24 cellular contexts compared by ENCODE assay signal in genomic region chr7:148858489-148858888, GRCh38. TPM values are rescaled to one million over a fixed set of nuclear protein-coding genes. Genes with fewer than 3 reads are reported as not detected.
DNase-seq lines count a peak whose midpoint lies in the region; ATAC-seq, FAIRE-seq and TF ChIP-seq lines count a peak whose summit lies in the region.
"Had no signal": no experiment of that assay in that cellular context is flagged by ENCODE, and none has a peak within 500 bp of the region (broad histone marks: within the 10 kb centered on the region; RNA-seq: fewer than 3 reads in every experiment).

No MANE protein-coding gene starts in this region.

- CTCF ChIA-PET in activated CD4-positive, alpha-beta T cell treated with anti-CD3 and anti-CD28 coated beads for 36 hours (lab: Charles Lee), result interaction anchor here (0.9 to 2.4 kb wide), 5 partner anchors 14 to 93 kb away, joined by 4 to 14 read pairs (median 5); no protein-coding TSS in a partner anchor
- CTCF ChIA-PET in K562 (lab: Yijun Ruan, JAX; ENCODE audit: low intra/inter-chr PET ratio), result no interaction called here

- no peaks in the 10 kb centered on the region for H3K27me3 Mint-ChIP-seq in activated CD4-positive, alpha-beta T cell treated with anti-CD3 and anti-CD28 coated beads for 36 hours
- H3K27me3 Mint-ChIP-seq in natural killer cell treated with Interleukin-12 subunit alpha and Interleukin-12 subunit beta and Interleukin-15 and Interleukin-18, amount 100 ng/mL, for 72 hours, result no peaks in the 10 kb centered on the region
- H3K27me3 Mint-ChIP-seq in natural killer cell (ENCODE audit: low read depth in 2 of 2) (no peaks in the 10 kb centered on the region), mesothelial cell of epicardium (ENCODE audit: low read depth) (no peaks in the 10 kb centered on the region)
- H3K27me3 Mint-ChIP-seq: B cell; CD4-positive, alpha-beta memory T cell had no signal

- POLR2A ChIA-PET in activated CD4-positive, alpha-beta T cell treated with anti-CD3 and anti-CD28 coated beads for 36 hours (lab: Charles Lee), result interaction anchor here (0.7 kb wide), 2 partner anchors 15 to 25 kb away, joined by 3 to 6 read pairs; no protein-coding TSS in a partner anchor
- POLR2A ChIA-PET in K562 (lab: Yijun Ruan, JAX), result interaction anchor here (1.6 kb wide), 1 partner anchor 13 kb away, joined by 3 read pairs; no protein-coding TSS in a partner anchor

- no peak for TF ChIP-seq EP300 in K562 (IDR thresholded peaks at IDR 0.05; ENCODE audit: low read length)

- H3K9me1 ChIP-seq in K562 (ENCODE audit: control insufficient read depth, insufficient read depth, low read length), result peaks cover 5% of the 10 kb centered on the region

- peak overlapping the region; percentile 6 for H3K27ac Mint-ChIP-seq in activated CD4-positive, alpha-beta T cell treated with anti-CD3 and anti-CD28 coated beads for 36 hours
- peak overlapping the region; percentile 2 to 89 for H3K27ac Mint-ChIP-seq in natural killer cell treated with Interleukin-12 subunit alpha and Interleukin-12 subunit beta and Interleukin-15 and Interleukin-18, amount 100 ng/mL, for 72 hours
- no peak overlapping the region for H3K27ac Mint-ChIP-seq in natural killer cell
- no peak overlapping the region for H3K27ac Mint-ChIP-seq in mesothelial cell of epicardium
- H3K27ac Mint-ChIP-seq: B cell; CD4-positive, alpha-beta memory T cell; GM23338 had no signal

- H3K9me3 ChIP-seq in K562 (replicated peaks; ENCODE audit: control insufficient read depth, insufficient read depth, low read depth, low read length), result no peaks in the 10 kb centered on the region

- no peak for ATAC-seq in activated CD4-positive, alpha-beta T cell treated with anti-CD3 and anti-CD28 coated beads for 36 hours
- no peak for ATAC-seq in natural killer cell treated with Interleukin-12 subunit alpha and Interleukin-12 subunit beta and Interleukin-15 and Interleukin-18, amount 100 ng/mL, for 72 hours
- ATAC-seq in natural killer cell (no peak), K562 (no peak)
- ATAC-seq: GM23338, HCT116 had no signal

- peaks cover 95% of the 10 kb centered on the region for H3K79me2 ChIP-seq in K562 (ENCODE audit: control insufficient read depth, insufficient read depth, low read length)

- H2AFZ ChIP-seq in K562 (ENCODE audit: low read depth, low read length), result no peak overlapping the region
- H2AFZ ChIP-seq: GM23338 had no signal

- peaks cover 46% of the 10 kb centered on the region for H3K4me1 Mint-ChIP-seq in activated CD4-positive, alpha-beta T cell treated with anti-CD3 and anti-CD28 coated beads for 36 hours
- peaks cover 34 to 39% of the 10 kb centered on the region in 2 donors for H3K4me1 Mint-ChIP-seq in natural killer cell treated with Interleukin-12 subunit alpha and Interleukin-12 subunit beta and Interleukin-15 and Interleukin-18, amount 100 ng/mL, for 72 hours (ENCODE audit: low read depth in 2 of 2)
- H3K4me1 Mint-ChIP-seq in natural killer cell (peaks cover 13 to 21% of the 10 kb centered on the region in 2 donors), mesothelial cell of epicardium (peaks cover 12% of the 10 kb centered on the region)

- DNase-seq in activated CD4-positive, alpha-beta T cell treated with anti-CD3 and anti-CD28 coated beads for 36 hours, result no peak
- DNase-seq in activated CD4-positive, alpha-beta T cell treated with anti-CD3 and anti-CD28 coated beads, Interleukin-2, amount 50 U/mL, for 1 hour, result no peak
- no peak for DNase-seq in natural killer cell treated with Interleukin-12 subunit alpha and Interleukin-12 subunit beta and Interleukin-15 and Interleukin-18, amount 100 ng/mL, for 72 hours (ENCODE audit: low spot score)
- DNase-seq in natural killer cell, result no peak
- DNase-seq in K562 (ENCODE audit: extremely low read depth in 1 of 4, low spot score in 3 of 4), result no peak
- no peak for DNase-seq in NCI-H2029 treated with DMSO at 0.1 percent for 48 hours (lab: John Stamatoyannopoulos, UW)
- no peak for DNase-seq in mesothelial cell of epicardium (ENCODE audit: low spot score in 2 of 2, unreplicated experiment in 2 of 2)
- DNase-seq in NCI-H1694 (lab: John Stamatoyannopoulos, UW), result no peak
- DNase-seq: Calu3; CD4-positive, alpha-beta memory T cell; COR-L47; DMS53; DMS79 treated with DMSO at 0.1 percent for 48 hours; GF-D8; H9 had no signal

- no peak overlapping the region for H3K4me3 ChIP-seq in K562
- H3K4me3 ChIP-seq: BLaER1 treated with 17β-estradiol and CSF1 and Interleukin-3, amounts not matched to agents 10 nM and 100 nM; GM23338 had no signal

- peaks cover 0 to 19% of the 10 kb centered on the region in 2 experiments; a peak in 3 of 5 replicates for H3K4me1 ChIP-seq in K562 (replicated peaks in 1 of 2; ENCODE audit: control insufficient read depth in 2 of 2, insufficient read depth in 2 of 2, low read length in 2 of 2)

- BruUV-seq in K562 (replicated peaks; lab: Mats Ljungman, UMichigan), result no TSS peak

- no peak for TF ChIP-seq POLR2A in K562 (conservative IDR thresholded peaks at IDR 0.05)

- H3K9me3 Mint-ChIP-seq in activated CD4-positive, alpha-beta T cell treated with anti-CD3 and anti-CD28 coated beads for 36 hours (ENCODE audit: low read depth), result no peaks in the 10 kb centered on the region
- no peaks in the 10 kb centered on the region for H3K9me3 Mint-ChIP-seq in natural killer cell treated with Interleukin-12 subunit alpha and Interleukin-12 subunit beta and Interleukin-15 and Interleukin-18, amount 100 ng/mL, for 72 hours
- H3K9me3 Mint-ChIP-seq in natural killer cell (no peaks in the 10 kb centered on the region), mesothelial cell of epicardium (no peaks in the 10 kb centered on the region)
- H3K9me3 Mint-ChIP-seq: CD14-positive monocyte; CD4-positive, alpha-beta memory T cell; GM23338; H9 had no signal

- peaks cover 8% of the 10 kb centered on the region for H3K36me3 ChIP-seq in K562 (ENCODE audit: control insufficient read depth, insufficient read depth, low read length)

- no peak overlapping the region for H3K4me3 Mint-ChIP-seq in activated CD4-positive, alpha-beta T cell treated with anti-CD3 and anti-CD28 coated beads for 36 hours
- no peak overlapping the region for H3K4me3 Mint-ChIP-seq in natural killer cell treated with Interleukin-12 subunit alpha and Interleukin-12 subunit beta and Interleukin-15 and Interleukin-18, amount 100 ng/mL, for 72 hours
- H3K4me3 Mint-ChIP-seq in natural killer cell (no peak overlapping the region), mesothelial cell of epicardium (no peak overlapping the region)
- H3K4me3 Mint-ChIP-seq: B cell; CD14-positive monocyte; CD4-positive, alpha-beta memory T cell; GM23338; H9 had no signal

- H4K20me1 ChIP-seq in K562 (replicated peaks; ENCODE audit: control insufficient read depth, insufficient read depth, low read length), result peaks cover 31% of the 10 kb centered on the region

- TF ChIP-seq CTCF in natural killer cell (IDR thresholded peaks at IDR 0.05) (no peak), K562 (IDR thresholded peaks at IDR 0.05 in 2 of 3, conservative IDR thresholded peaks at IDR 0.05 in 1 of 3; ENCODE audit: insufficient read depth in 2 of 3, low read depth in 1 of 3, low read length in 3 of 3) (no peak), mesothelial cell of epicardium (IDR thresholded peaks at IDR 0.05; ENCODE audit: unreplicated experiment) (no peak)

- WGBS in K562 (ENCODE audit: insufficient coverage, low coverage, missing lambda C conversion rate), result 78% methylated on average over 2 of the region's 2 CpGs

- H3K36me3 Mint-ChIP-seq in activated CD4-positive, alpha-beta T cell treated with anti-CD3 and anti-CD28 coated beads for 36 hours (ENCODE audit: low read depth), result peaks cover 20% of the 10 kb centered on the region
- no peaks in the 10 kb centered on the region for H3K36me3 Mint-ChIP-seq in natural killer cell treated with Interleukin-12 subunit alpha and Interleukin-12 subunit beta and Interleukin-15 and Interleukin-18, amount 100 ng/mL, for 72 hours
- no peaks in the 10 kb centered on the region for H3K36me3 Mint-ChIP-seq in natural killer cell
- no peaks in the 10 kb centered on the region for H3K36me3 Mint-ChIP-seq in mesothelial cell of epicardium
- H3K36me3 Mint-ChIP-seq: CD14-positive monocyte; CD4-positive, alpha-beta memory T cell had no signal

- FAIRE-seq in K562 (lab: Jason Lieb, UNC), result no peak
- FAIRE-seq: A204.1, GM12891, GM18507 had no signal

- no peak overlapping the region for H3K4me2 ChIP-seq in K562 (ENCODE audit: insufficient read depth, low read length)
- H3K4me2 ChIP-seq: GM23338 had no signal

- no peak overlapping the region for H3K9ac ChIP-seq in K562 (ENCODE audit: insufficient read depth in 1 of 2, low read depth in 2 of 2, low read length in 2 of 2)
- H3K9ac ChIP-seq: BLaER1 treated with 17β-estradiol and CSF1 and Interleukin-3, amounts not matched to agents 10 nM and 100 nM had no signal

- in situ Hi-C loops in K562 (cut with MboI), result no loop called here

- intact Hi-C loops in activated CD4-positive, alpha-beta T cell treated with anti-CD3 and anti-CD28 coated beads for 36 hours (cut with DNase I, micrococcal nuclease), result no loop called here
- intact Hi-C loops in natural killer cell (cut with micrococcal nuclease) (no loop called here), K562 (cut with micrococcal nuclease) (no loop called here)

- no peak for TF ChIP-seq RAD21 in K562 (CRISPR knock-in tag; conservative IDR thresholded peaks at IDR 0.05 in 1 of 2, IDR thresholded peaks at IDR 0.05 in 1 of 2)

- no peak overlapping the region for H3K27ac ChIP-seq in K562 (ENCODE audit: extremely low read depth, low read depth, low read length)
- H3K27ac ChIP-seq: 22Rv1; BLaER1 treated with 17β-estradiol and CSF1 and Interleukin-3, amounts not matched to agents 10 nM and 100 nM had no signal

- no peaks in the 10 kb centered on the region for H3K27me3 ChIP-seq in K562 (ENCODE audit: control insufficient read depth in 2 of 2, insufficient read depth in 2 of 2, low read length in 2 of 2)
- H3K27me3 ChIP-seq: BLaER1 treated with 17β-estradiol and CSF1 and Interleukin-3, amounts not matched to agents 10 nM and 100 nM had no signal

RNA-seq across cellular contexts. Expression of gene EZH2, which starts 25.6 kb away (rescaled TPM):
- 100 to 1,000 TPM; 117 to 126 TPM for total RNA-seq in activated CD4-positive, alpha-beta T cell treated with anti-CD3 and anti-CD28 coated beads for 36 hours
- total RNA-seq in natural killer cell treated with Interleukin-12 subunit alpha and Interleukin-12 subunit beta and Interleukin-15 and Interleukin-18, amount 100 ng/mL, for 72 hours, result 100 to 1,000 TPM in 1 of 2 donors, 10 to 100 TPM in 1; 70.6 to 113 TPM
- total RNA-seq in natural killer cell (10 to 100 TPM; 33.4 to 42.7 (median 35.8) TPM), K562 (2014; rRNA removed) (93.8 and 109 TPM in 2 replicates), K562 (2014; rRNA removed; fragmentation: Illumina TruSeq; extraction: Trizol) (98.6 and 116 TPM in 2 replicates), K562 (2015; rRNA removed; fragmentation: Illumina TruSeq; extraction: Trizol) (82.7 and 88.5 TPM in 2 replicates), K562 (2021) (109 and 118 TPM in 2 replicates), mesothelial cell of epicardium (27.4 to 29.2 TPM (median 28.6 TPM) in 3 replicates)
- 140 and 431 TPM in 2 replicates for total RNA-seq in K562 (2011; cell fraction: chromatin; rRNA removed; ENCODE audit: low replicate concordance)
- 73.7 and 105 TPM in 2 replicates for total RNA-seq in K562 (2011; cell fraction: nucleolus; rRNA removed)
- total RNA-seq in K562 (2011; cell fraction: nucleoplasm; rRNA removed), result 141 and 150 TPM in 2 replicates
- polyA plus RNA-seq in K562 (2011; rRNA removed) (172 and 175 TPM in 2 replicates), K562 (2014; fragmentation: Illumina TruSeq; extraction: Trizol) (146 and 170 TPM in 2 replicates), K562 (2014; fragmentation: Nextera tagmentation; extraction: Ambion mirVana) (10 to 100 TPM; 48.7 to 63.0 TPM), K562 (2014; rRNA removed) (137 and 157 TPM in 2 replicates)
- 52.3 and 86.8 TPM in 2 replicates for polyA plus RNA-seq in K562 (2011; cell fraction: cytosol; rRNA removed)
- polyA plus RNA-seq in K562 (2011; cell fraction: nucleus; rRNA removed), result 308 and 479 TPM in 2 replicates
- polyA plus RNA-seq in K562 (2012), result 96.3 and 101 TPM in 2 replicates
- 123 and 134 TPM in 2 replicates for polyA minus RNA-seq in K562 (2011; rRNA and poly(A)+ RNA removed)
- polyA minus RNA-seq in K562 (2011; cell fraction: cytosol; rRNA and poly(A)+ RNA removed), result 54.2 and 59.2 TPM in 2 replicates
- polyA minus RNA-seq in K562 (2011; cell fraction: nucleus; rRNA and poly(A)+ RNA removed), result 83.7 and 175 TPM in 2 replicates

Comparison
In these comparisons a context has a peak if more than half of its experiments do, and no peak if none do; other contexts are left out.
1. H3K27ac Mint-ChIP-seq: peak in activated CD4-positive, alpha-beta T cell treated with anti-CD3 and anti-CD28 coated beads for 36 hours (single experiment) and natural killer cell treated with Interleukin-12 subunit alpha and Interleukin-12 subunit beta and Interleukin-15 and Interleukin-18, amount 100 ng/mL, for 72 hours (2 of 2); none in natural killer cell (0 of 2) and mesothelial cell of epicardium (single experiment).